ENCODE assay signal across 10 cellular contexts in genomic region chr12:57834086-57834876, GRCh38. TPM values are rescaled to one million over a fixed set of nuclear protein-coding genes. Genes with fewer than 3 reads are reported as not detected.
DNase-seq lines count a peak whose midpoint lies in the region; ATAC-seq, FAIRE-seq and TF ChIP-seq lines count a peak whose summit lies in the region.
"Had no signal": no experiment of that assay in that cellular context is flagged by ENCODE, and none has a peak within 500 bp of the region (broad histone marks: within the 10 kb centered on the region; RNA-seq: fewer than 3 reads in every experiment).

No MANE protein-coding gene starts in this region.

- WGBS in heart left ventricle, 4 donors: 29 to 54% (median 30%) methylated on average over 1 of the region's 1 CpG; no CpG with 5 or more reads in 1 of the 4 donors
- 0 to 25% (median 9%) methylated on average over 1 of the region's 1 CpG for WGBS in small intestine, 3 donors

- no peak for TF ChIP-seq CTCF in heart left ventricle (IDR thresholded peaks at IDR 0.05)
- TF ChIP-seq CTCF in Peyer's patch (IDR thresholded peaks at IDR 0.05): no peak
- no peak for TF ChIP-seq CTCF in type B pancreatic cell (conservative IDR thresholded peaks at IDR 0.05)

- no peaks in the 10 kb centered on the region for H3K27me3 Mint-ChIP-seq in immature natural killer cell (ENCODE audit: low read depth in 3 of 3)
- no peaks in the 10 kb centered on the region for H3K27me3 Mint-ChIP-seq in type B pancreatic cell

- H3K9me3 Mint-ChIP-seq in immature natural killer cell: no peaks in the 10 kb centered on the region
- H3K9me3 Mint-ChIP-seq in type B pancreatic cell: no peaks in the 10 kb centered on the region

- H3K36me3 Mint-ChIP-seq in immature natural killer cell (peaks cover 0 to 2% (median 0%) of the 10 kb centered on the region in 3 donors), type B pancreatic cell (no peaks in the 10 kb centered on the region)

- peaks cover 83 to 84% of the 10 kb centered on the region in 2 donors for H3K4me1 Mint-ChIP-seq in immature natural killer cell
- H3K4me1 Mint-ChIP-seq in type B pancreatic cell (ENCODE audit: unreplicated experiment): peaks cover 52% of the 10 kb centered on the region

- TF ChIP-seq POLR2A in heart left ventricle (IDR thresholded peaks at IDR 0.05) (no peak), Peyer's patch (IDR thresholded peaks at IDR 0.05) (no peak)

- H3K4me1 ChIP-seq in heart left ventricle (peaks cover 52 to 100% (median 99%) of the 10 kb centered on the region in 12 donors), Peyer's patch (peaks cover 10 to 95% (median 78%) of the 10 kb centered on the region in 4 donors), small intestine (ENCODE audit: control insufficient read depth in 2 of 2, insufficient read depth in 1 of 2, low read depth in 1 of 2, low read length in 1 of 2) (peaks cover 9 to 42% of the 10 kb centered on the region in 2 donors)

- no peak for ATAC-seq in heart left ventricle
- ATAC-seq in left ventricle myocardium superior: no peak
- no peak for ATAC-seq in GM21381 (IDR thresholded peaks at IDR 0.05; ENCODE audit: unreplicated experiment)
- ATAC-seq: HCT116 had no signal

- H3K9me3 ChIP-seq in heart left ventricle (no peaks in the 10 kb centered on the region), Peyer's patch (no peaks in the 10 kb centered on the region), small intestine (ENCODE audit: control insufficient read depth, low read depth) (no peaks in the 10 kb centered on the region)
- H3K9me3 ChIP-seq: Caco-2 had no signal

- H3K27me3 ChIP-seq in heart left ventricle: no peaks in the 10 kb centered on the region
- no peaks in the 10 kb centered on the region for H3K27me3 ChIP-seq in Peyer's patch
- no peaks in the 10 kb centered on the region for H3K27me3 ChIP-seq in small intestine (ENCODE audit: control insufficient read depth in 2 of 2, insufficient read depth in 2 of 2, low read length in 2 of 2)
- H3K27me3 ChIP-seq in H7 (ENCODE audit: control insufficient read depth, insufficient read depth, low read length): no peaks in the 10 kb centered on the region

- peaks cover 0 to 22% (median 6%) of the 10 kb centered on the region in 9 donors for H3K36me3 ChIP-seq in heart left ventricle
- peaks cover 0 to 6% (median 0%) of the 10 kb centered on the region in 3 donors for H3K36me3 ChIP-seq in Peyer's patch
- peaks cover 0 to 2% of the 10 kb centered on the region in 2 donors for H3K36me3 ChIP-seq in small intestine (ENCODE audit: control insufficient read depth in 2 of 2, insufficient read depth in 2 of 2, low read length in 2 of 2)
- peaks cover 3% of the 10 kb centered on the region for H3K36me3 ChIP-seq in H7 (replicated peaks; ENCODE audit: control insufficient read depth, insufficient read depth, low read length)

- FAIRE-seq in small intestine (lab: Jason Lieb, UNC): no peak

- peak overlapping the region in 2 of 5 donors; percentile 30 to 33 for H3K4me3 Mint-ChIP-seq in immature natural killer cell
- H3K4me3 Mint-ChIP-seq in type B pancreatic cell: no peak overlapping the region

- DNase-seq in heart left ventricle (no peak), left ventricle myocardium superior (no peak), Peyer's patch (no peak), immature natural killer cell (no peak), type B pancreatic cell (ENCODE audit: extremely low spot score, unreplicated experiment) (no peak), small intestine (no peak), H7 (no peak)
- DNase-seq: Caco-2 had no signal

- H3K27ac Mint-ChIP-seq in immature natural killer cell: peak overlapping the region in 5 of 6 donors; percentile 55 to 73 (median 62)
- peak overlapping the region; percentile 39 for H3K27ac Mint-ChIP-seq in type B pancreatic cell

- H3K4me3 ChIP-seq in heart left ventricle (peak overlapping the region in 1 of 12 donors; percentile 22), Peyer's patch (no peak overlapping the region), small intestine (ENCODE audit: low read depth in 1 of 2, low read length in 2 of 2) (no peak overlapping the region), H7 (ENCODE audit: insufficient read depth, low read depth, low read length) (no peak overlapping the region)

- intact Hi-C loops in heart left ventricle (cut with DNase I): no loop called here
- intact Hi-C loops in left ventricle myocardium superior (cut with micrococcal nuclease): loop anchor here (5.0 kb wide), 1 partner anchor 63 kb away; no protein-coding TSS in a partner anchor

- H3K27ac ChIP-seq in heart left ventricle (peak overlapping the region in 9 of 12 donors; percentile 33 to 82 (median 51)), Peyer's patch (peak overlapping the region in 3 of 4 donors; percentile 31 to 57 (median 36)), small intestine (ENCODE audit: low read depth in 1 of 2, low read length in 1 of 2) (peak overlapping the region in 1 of 2 donors; percentile 62)

RNA-seq across cellular contexts. Expression of gene CTDSP2, which starts 12.2 kb away (rescaled TPM):
- total RNA-seq in heart left ventricle (100 to 1,000 TPM in 3 of 9 donors, 10 to 100 TPM in 6; 69.9 to 191 (median 89.3) TPM), left ventricle myocardium superior (104 TPM), Peyer's patch (100 to 1,000 TPM in 3 of 4 donors, 10 to 100 TPM in 1; 87.5 to 196 (median 128) TPM), type B pancreatic cell (ENCODE audit: low replicate concordance) (135 and 183 TPM in 2 replicates)
- polyA plus RNA-seq in heart left ventricle (10 to 100 TPM; 28.0 to 68.4 TPM), immature natural killer cell (10 to 100 TPM; 30.6 to 51.8 (median 36.5) TPM), small intestine (10 to 100 TPM; 35.1 to 58.1 (median 45.4) TPM)
- 59.3 and 74.2 TPM in 2 replicates for total RNA-seq in H7 (2014; rRNA removed; shearing (Covaris generic))

RNA-seq across cellular contexts. Expression of gene AVIL, which starts 15.7 kb away (rescaled TPM):
- 1 to 10 TPM; 1.3 to 6.2 (median 2.4) TPM for total RNA-seq in heart left ventricle
- 1 to 10 TPM; 1.9 to 2.1 TPM for polyA plus RNA-seq in heart left ventricle
- total RNA-seq in left ventricle myocardium superior: 2.4 TPM
- total RNA-seq in Peyer's patch: 10 to 100 TPM; 12.4 to 20.8 (median 16.8) TPM
- under 1 TPM in 2 of 3 donors, not detected in 1; 0.40 to 0.95 TPM for polyA plus RNA-seq in immature natural killer cell
- 4.9 and 6.6 TPM in 2 replicates for total RNA-seq in type B pancreatic cell (ENCODE audit: low replicate concordance)
- polyA plus RNA-seq in small intestine: 10 to 100 TPM; 13.4 to 16.5 (median 16.2) TPM
- total RNA-seq in H7 (2014; rRNA removed; shearing (Covaris generic)): 0.38 TPM in 1 of 2 replicates, not detected in the other

RNA-seq across cellular contexts. Expression of gene TSFM, which starts 51.7 kb away (rescaled TPM):
- 10 to 100 TPM; 38.8 to 62.5 (median 45.4) TPM for total RNA-seq in heart left ventricle
- polyA plus RNA-seq in heart left ventricle: 10 to 100 TPM; 37.6 to 80.8 TPM
- 52.4 TPM for total RNA-seq in left ventricle myocardium superior
- 10 to 100 TPM in 3 of 4 donors, 1 to 10 TPM in 1; 9.4 to 21.2 (median 13.7) TPM for total RNA-seq in Peyer's patch
- polyA plus RNA-seq in immature natural killer cell: 10 to 100 TPM; 22.2 to 38.6 (median 23.4) TPM
- total RNA-seq in type B pancreatic cell (ENCODE audit: low replicate concordance): 30.4 and 33.0 TPM in 2 replicates
- 10 to 100 TPM; 22.4 to 52.4 (median 32.7) TPM for polyA plus RNA-seq in small intestine
- 57.7 and 67.8 TPM in 2 replicates for total RNA-seq in H7 (2014; rRNA removed; shearing (Covaris generic))
